In genomic region chr10:35470967-35471366, GRCh38 we compare ENCODE assay signal across 14 cellular contexts.
"Had no signal": no experiment of that assay in that cellular context is flagged by ENCODE, and none has a peak within 500 bp of the region (broad histone marks: within the 10 kb centered on the region; RNA-seq: fewer than 3 reads in every experiment).

No MANE protein-coding gene starts in this region.

- H2AFZ ChIP-seq: parathyroid adenoma had no signal

- DNase-seq: activated CD4-positive, alpha-beta T cell treated with anti-CD3 and anti-CD28 coated beads, Interleukin-2, amount 50 U/mL, for 48 hours; activated CD4-positive, CD25-positive, alpha-beta regulatory T cell treated with anti-CD3 and anti-CD28 coated beads, Interleukin-2, amount 50 U/mL, for 72 hours; activated CD8-positive, alpha-beta memory T cell treated with anti-CD3 and anti-CD28 coated beads, Interleukin-2, amount 10 ng/mL, durations not matched to agents 7 days and 5 days; activated naive CD8-positive, alpha-beta T cell treated with anti-CD3 and anti-CD28 coated beads, Interleukin-2, amount 50 U/mL, for 24 hours; activated T-cell treated with anti-CD3 and anti-CD28 coated beads, Interleukin-2, amount 50 U/mL, for 4 hours; central memory CD4-positive, alpha-beta T cell; SJCRH30; stimulated activated naive B cell treated with anti-CD40 and anti-IgM and Interleukin-4, amounts not matched to agents 10 μg/mL and 1 μg/mL and 100 μg/mL, for 72 hours; upper lobe of right lung had no signal

- H3K9ac ChIP-seq: parathyroid adenoma had no signal

- H3K9me3 Mint-ChIP-seq: activated naive CD8-positive, alpha-beta T cell treated with anti-CD3 and anti-CD28 coated beads, Interleukin-2, amount 50 U/mL, for 24 hours; activated T-cell treated with anti-CD3 and anti-CD28 coated beads, Interleukin-2, amount 50 U/mL, for 4 hours; dendritic cell treated with granulocyte-macrophage colony-stimulating factor and Interleukin-4, amounts not matched to agents 40 ng/mL and 50 ng/mL, for 4 days; stimulated activated naive B cell treated with anti-CD40 and anti-IgM and Interleukin-4, amounts not matched to agents 10 μg/mL and 1 μg/mL and 100 μg/mL, for 72 hours had no signal

- H3K9me3 ChIP-seq: SJCRH30, testis, upper lobe of right lung had no signal

- H3K27ac Mint-ChIP-seq: activated CD8-positive, alpha-beta memory T cell treated with anti-CD3 and anti-CD28 coated beads, Interleukin-2, amount 10 ng/mL, durations not matched to agents 7 days and 5 days; activated naive CD8-positive, alpha-beta T cell treated with anti-CD3 and anti-CD28 coated beads, Interleukin-2, amount 50 U/mL, for 24 hours; T-helper 2 cell treated with Interferon-gamma antibody and Interleukin-4, amounts not matched to agents 5 μg/mL and 100 μg/mL, for 36 hours had no signal

- H3K27me3 Mint-ChIP-seq: activated CD8-positive, alpha-beta memory T cell treated with anti-CD3 and anti-CD28 coated beads, Interleukin-2, amount 10 ng/mL, durations not matched to agents 7 days and 5 days; activated naive CD8-positive, alpha-beta T cell treated with anti-CD3 and anti-CD28 coated beads, Interleukin-2, amount 50 U/mL, for 24 hours; dendritic cell treated with granulocyte-macrophage colony-stimulating factor and Interleukin-4, amounts not matched to agents 40 ng/mL and 50 ng/mL, for 4 days; stimulated activated naive B cell treated with anti-CD40 and anti-IgM and Interleukin-4, amounts not matched to agents 10 μg/mL and 1 μg/mL and 100 μg/mL, for 72 hours had no signal

- FAIRE-seq: astrocyte had no signal

- H3K4me3 Mint-ChIP-seq: activated CD8-positive, alpha-beta memory T cell treated with anti-CD3 and anti-CD28 coated beads, Interleukin-2, amount 10 ng/mL, durations not matched to agents 7 days and 5 days; activated naive CD8-positive, alpha-beta T cell treated with anti-CD3 and anti-CD28 coated beads, Interleukin-2, amount 50 U/mL, for 24 hours; activated T-cell treated with anti-CD3 and anti-CD28 coated beads, Interleukin-2, amount 50 U/mL, for 4 hours; dendritic cell treated with granulocyte-macrophage colony-stimulating factor and Interleukin-4, amounts not matched to agents 40 ng/mL and 50 ng/mL, for 4 days; stimulated activated naive B cell treated with anti-CD40 and anti-IgM and Interleukin-4, amounts not matched to agents 10 μg/mL and 1 μg/mL and 100 μg/mL, for 72 hours; T-helper 2 cell treated with Interferon-gamma antibody and Interleukin-4, amounts not matched to agents 5 μg/mL and 100 μg/mL, for 36 hours had no signal

- H3K27me3 ChIP-seq: SJCRH30, testis, upper lobe of right lung had no signal

- H3K27ac ChIP-seq: parathyroid adenoma, SJCRH30, upper lobe of right lung had no signal

- H3K4me1 ChIP-seq: SJCRH30 had no signal

- H3K4me3 ChIP-seq: SJCRH30, testis, upper lobe of right lung had no signal

- H3K36me3 ChIP-seq: SJCRH30, upper lobe of right lung had no signal
